Comparison of ENCODE assay signal across 8 cellular contexts in genomic region chr5:91311168-91311696, GRCh38.
A peak's percentile ranks its signal among the peaks of the same experiment; 100 is the strongest.
DNase-seq lines count a peak whose midpoint lies in the region; ATAC-seq and TF ChIP-seq lines count a peak whose summit lies in the region.

No MANE protein-coding gene starts in this region.

- peak; percentile 29 for DNase-seq in NK-92 treated with Interleukin-12 subunit alpha and Interleukin-12 subunit beta, amount 100 ng/mL, for 24 hours (lab: John Stamatoyannopoulos, UW)
- DNase-seq in NK-92 (lab: John Stamatoyannopoulos, UW; ENCODE audit: unreplicated experiment) (no peak), NCI-H187 treated with DMSO at 0.1 percent for 48 hours (lab: John Stamatoyannopoulos, UW) (no peak), glutamatergic neuron (no peak), NCI-H526 (lab: John Stamatoyannopoulos, UW) (no peak)
- peak; percentile 20 for DNase-seq in Jurkat, Clone E6-1 (ENCODE audit: low read depth, low spot score)
- no peak for DNase-seq in effector memory CD8-positive, alpha-beta T cell
- no peak for DNase-seq in stimulated activated naive CD8-positive, alpha-beta T cell treated with anti-CD3 and anti-CD28 coated beads, Interleukin-15, amount 100 ng/mL, for 72 hours

- peak overlapping the region; percentile 49 to 69 for H3K4me3 Mint-ChIP-seq in effector memory CD8-positive, alpha-beta T cell
- H3K4me3 Mint-ChIP-seq in stimulated activated naive CD8-positive, alpha-beta T cell treated with anti-CD3 and anti-CD28 coated beads, Interleukin-15, amount 100 ng/mL, for 72 hours: peak overlapping the region; percentile 63 to 71
- no peak overlapping the region for H3K4me3 Mint-ChIP-seq in glutamatergic neuron (ENCODE audit: unreplicated experiment)

- H3K36me3 Mint-ChIP-seq in effector memory CD8-positive, alpha-beta T cell (ENCODE audit: insufficient read depth): peaks cover 17% of the 10 kb centered on the region
- H3K36me3 Mint-ChIP-seq in glutamatergic neuron (ENCODE audit: unreplicated experiment): peaks cover 5% of the 10 kb centered on the region

- no peak overlapping the region; the same call in 1 of the 2 replicates for H3K4me3 ChIP-seq in Jurkat, Clone E6-1 (ENCODE audit: low read length)

- ATAC-seq in effector memory CD8-positive, alpha-beta T cell (replicated peaks): peak; percentile 0
- ATAC-seq in stimulated activated naive CD8-positive, alpha-beta T cell treated with anti-CD3 and anti-CD28 coated beads, Interleukin-15, amount 100 ng/mL, for 72 hours: peak; percentile 34

- no peaks in the 10 kb centered on the region for H3K9me3 Mint-ChIP-seq in effector memory CD8-positive, alpha-beta T cell
- peaks cover 0 to 4% of the 10 kb centered on the region in 2 donors for H3K9me3 Mint-ChIP-seq in stimulated activated naive CD8-positive, alpha-beta T cell treated with anti-CD3 and anti-CD28 coated beads, Interleukin-15, amount 100 ng/mL, for 72 hours
- H3K9me3 Mint-ChIP-seq in glutamatergic neuron (ENCODE audit: unreplicated experiment): no peaks in the 10 kb centered on the region

- H3K27ac Mint-ChIP-seq in effector memory CD8-positive, alpha-beta T cell: peak overlapping the region; percentile 85 to 98
- H3K27ac Mint-ChIP-seq in stimulated activated naive CD8-positive, alpha-beta T cell treated with anti-CD3 and anti-CD28 coated beads, Interleukin-15, amount 100 ng/mL, for 72 hours: peak overlapping the region; percentile 68 to 93
- H3K27ac Mint-ChIP-seq in glutamatergic neuron (ENCODE audit: unreplicated experiment): no peak overlapping the region

- no peak for TF ChIP-seq CTCF in glutamatergic neuron (IDR thresholded peaks at IDR 0.05; ENCODE audit: partially characterized antibody, unreplicated experiment)

- H3K27me3 Mint-ChIP-seq in effector memory CD8-positive, alpha-beta T cell: no peaks in the 10 kb centered on the region
- no peaks in the 10 kb centered on the region for H3K27me3 Mint-ChIP-seq in stimulated activated naive CD8-positive, alpha-beta T cell treated with anti-CD3 and anti-CD28 coated beads, Interleukin-15, amount 100 ng/mL, for 72 hours
- H3K27me3 Mint-ChIP-seq in glutamatergic neuron (ENCODE audit: unreplicated experiment): no peaks in the 10 kb centered on the region

- H3K4me1 Mint-ChIP-seq in effector memory CD8-positive, alpha-beta T cell (ENCODE audit: low read depth in 2 of 2): peaks cover 41 to 47% of the 10 kb centered on the region in 2 donors
- peaks cover 48% of the 10 kb centered on the region for H3K4me1 Mint-ChIP-seq in stimulated activated naive CD8-positive, alpha-beta T cell treated with anti-CD3 and anti-CD28 coated beads, Interleukin-15, amount 100 ng/mL, for 72 hours
- no peaks in the 10 kb centered on the region for H3K4me1 Mint-ChIP-seq in glutamatergic neuron (ENCODE audit: low read depth, unreplicated experiment)

Comparison
In these comparisons a context has a peak if more than half of its experiments do, and no peak if none do; other contexts are left out.
1. DNase-seq: peak in NK-92 treated with Interleukin-12 subunit alpha and Interleukin-12 subunit beta, amount 100 ng/mL, for 24 hours (single experiment) and Jurkat, Clone E6-1 (single experiment); none in NK-92 (single experiment), effector memory CD8-positive, alpha-beta T cell (0 of 3), stimulated activated naive CD8-positive, alpha-beta T cell treated with anti-CD3 and anti-CD28 coated beads, Interleukin-15, amount 100 ng/mL, for 72 hours (0 of 2), NCI-H187 treated with DMSO at 0.1 percent for 48 hours (single experiment), glutamatergic neuron (single experiment) and NCI-H526 (0 of 2).